Comparison of ENCODE assay signal across 1 cellular context in the genomic region with DNA sequence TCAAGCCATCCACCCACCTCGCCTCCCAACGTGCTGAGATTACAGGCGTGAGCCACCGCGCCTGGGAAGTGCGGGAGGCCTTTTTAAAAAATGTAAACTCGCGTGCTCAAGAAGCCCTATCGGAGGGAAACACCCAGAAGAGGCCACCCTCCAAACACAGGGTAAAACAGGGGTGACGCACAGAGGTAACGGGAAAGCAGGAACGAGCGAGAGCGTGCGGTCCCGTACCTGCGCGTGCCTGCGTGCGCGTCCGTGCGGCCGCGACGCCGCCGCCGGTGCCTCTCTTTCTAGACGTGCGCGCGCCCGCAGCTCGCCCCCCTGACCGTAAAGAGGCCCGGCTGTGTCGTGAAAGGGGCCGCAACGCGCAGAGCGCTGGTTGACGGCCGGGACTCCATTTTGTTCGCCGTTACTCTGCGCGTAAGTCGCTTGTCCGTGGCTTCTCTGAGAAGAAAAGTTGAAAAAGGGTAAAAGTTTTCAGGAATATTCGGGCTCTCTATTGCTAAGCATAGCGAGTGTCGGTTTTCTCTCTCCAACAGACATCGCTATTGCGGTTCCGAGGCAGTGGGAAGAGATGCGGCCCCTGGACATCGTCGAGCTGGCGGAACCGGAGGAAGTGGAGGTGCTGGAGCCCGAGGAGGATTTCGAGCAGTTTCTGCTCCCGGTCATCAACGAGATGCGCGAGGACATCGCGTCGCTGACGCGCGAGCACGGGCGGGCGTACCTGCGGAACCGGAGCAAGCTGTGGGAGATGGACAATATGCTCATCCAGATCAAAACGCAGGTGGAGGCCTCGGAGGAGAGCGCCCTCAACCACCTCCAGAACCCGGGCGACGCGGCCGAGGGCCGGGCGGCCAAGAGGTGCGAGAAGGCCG.
A peak's percentile ranks its signal among the peaks of the same experiment; 100 is the strongest.
TF ChIP-seq lines count a peak whose summit lies in the region.

A gene (plus strand): TSS at position 394 of the 872 bp plus-strand sequence. CDS start 178 bp downstream, at position 572.

TF ChIP-seq in HepG2, 621 proteins besides CTCF, POLR2A, EP300 and RAD21 (continued from another document and continues in another):
- TF ChIP-seq, protein P1, sequence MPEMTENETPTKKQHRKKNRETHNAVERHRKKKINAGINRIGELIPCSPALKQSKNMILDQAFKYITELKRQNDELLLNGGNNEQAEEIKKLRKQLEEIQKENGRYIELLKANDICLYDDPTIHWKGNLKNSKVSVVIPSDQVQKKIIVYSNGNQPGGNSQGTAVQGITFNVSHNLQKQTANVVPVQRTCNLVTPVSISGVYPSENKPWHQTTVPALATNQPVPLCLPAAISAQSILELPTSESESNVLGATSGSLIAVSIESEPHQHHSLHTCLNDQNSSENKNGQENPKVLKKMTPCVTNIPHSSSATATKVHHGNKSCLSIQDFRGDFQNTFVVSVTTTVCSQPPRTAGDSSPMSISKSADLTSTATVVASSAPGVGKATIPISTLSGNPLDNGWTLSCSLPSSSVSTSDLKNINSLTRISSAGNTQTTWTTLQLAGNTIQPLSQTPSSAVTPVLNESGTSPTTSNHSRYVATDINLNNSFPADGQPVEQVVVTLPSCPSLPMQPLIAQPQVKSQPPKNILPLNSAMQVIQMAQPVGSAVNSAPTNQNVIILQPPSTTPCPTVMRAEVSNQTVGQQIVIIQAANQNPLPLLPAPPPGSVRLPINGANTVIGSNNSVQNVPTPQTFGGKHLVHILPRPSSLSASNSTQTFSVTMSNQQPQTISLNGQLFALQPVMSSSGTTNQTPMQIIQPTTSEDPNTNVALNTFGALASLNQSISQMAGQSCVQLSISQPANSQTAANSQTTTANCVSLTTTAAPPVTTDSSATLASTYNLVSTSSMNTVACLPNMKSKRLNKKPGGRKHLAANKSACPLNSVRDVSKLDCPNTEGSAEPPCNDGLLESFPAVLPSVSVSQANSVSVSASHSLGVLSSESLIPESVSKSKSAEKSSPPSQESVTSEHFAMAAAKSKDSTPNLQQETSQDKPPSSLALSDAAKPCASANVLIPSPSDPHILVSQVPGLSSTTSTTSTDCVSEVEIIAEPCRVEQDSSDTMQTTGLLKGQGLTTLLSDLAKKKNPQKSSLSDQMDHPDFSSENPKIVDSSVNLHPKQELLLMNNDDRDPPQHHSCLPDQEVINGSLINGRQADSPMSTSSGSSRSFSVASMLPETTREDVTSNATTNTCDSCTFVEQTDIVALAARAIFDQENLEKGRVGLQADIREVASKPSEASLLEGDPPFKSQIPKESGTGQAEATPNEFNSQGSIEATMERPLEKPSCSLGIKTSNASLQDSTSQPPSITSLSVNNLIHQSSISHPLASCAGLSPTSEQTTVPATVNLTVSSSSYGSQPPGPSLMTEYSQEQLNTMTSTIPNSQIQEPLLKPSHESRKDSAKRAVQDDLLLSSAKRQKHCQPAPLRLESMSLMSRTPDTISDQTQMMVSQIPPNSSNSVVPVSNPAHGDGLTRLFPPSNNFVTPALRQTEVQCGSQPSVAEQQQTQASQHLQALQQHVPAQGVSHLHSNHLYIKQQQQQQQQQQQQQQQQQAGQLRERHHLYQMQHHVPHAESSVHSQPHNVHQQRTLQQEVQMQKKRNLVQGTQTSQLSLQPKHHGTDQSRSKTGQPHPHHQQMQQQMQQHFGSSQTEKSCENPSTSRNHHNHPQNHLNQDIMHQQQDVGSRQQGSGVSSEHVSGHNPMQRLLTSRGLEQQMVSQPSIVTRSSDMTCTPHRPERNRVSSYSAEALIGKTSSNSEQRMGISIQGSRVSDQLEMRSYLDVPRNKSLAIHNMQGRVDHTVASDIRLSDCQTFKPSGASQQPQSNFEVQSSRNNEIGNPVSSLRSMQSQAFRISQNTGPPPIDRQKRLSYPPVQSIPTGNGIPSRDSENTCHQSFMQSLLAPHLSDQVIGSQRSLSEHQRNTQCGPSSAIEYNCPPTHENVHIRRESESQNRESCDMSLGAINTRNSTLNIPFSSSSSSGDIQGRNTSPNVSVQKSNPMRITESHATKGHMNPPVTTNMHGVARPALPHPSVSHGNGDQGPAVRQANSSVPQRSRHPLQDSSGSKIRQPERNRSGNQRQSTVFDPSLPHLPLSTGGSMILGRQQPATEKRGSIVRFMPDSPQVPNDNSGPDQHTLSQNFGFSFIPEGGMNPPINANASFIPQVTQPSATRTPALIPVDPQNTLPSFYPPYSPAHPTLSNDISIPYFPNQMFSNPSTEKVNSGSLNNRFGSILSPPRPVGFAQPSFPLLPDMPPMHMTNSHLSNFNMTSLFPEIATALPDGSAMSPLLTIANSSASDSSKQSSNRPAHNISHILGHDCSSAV (CRISPR knock-in tag; IDR thresholded peaks at IDR 0.05; ENCODE audit: borderline replicate concordance), result no peak
- TF ChIP-seq, protein P2, sequence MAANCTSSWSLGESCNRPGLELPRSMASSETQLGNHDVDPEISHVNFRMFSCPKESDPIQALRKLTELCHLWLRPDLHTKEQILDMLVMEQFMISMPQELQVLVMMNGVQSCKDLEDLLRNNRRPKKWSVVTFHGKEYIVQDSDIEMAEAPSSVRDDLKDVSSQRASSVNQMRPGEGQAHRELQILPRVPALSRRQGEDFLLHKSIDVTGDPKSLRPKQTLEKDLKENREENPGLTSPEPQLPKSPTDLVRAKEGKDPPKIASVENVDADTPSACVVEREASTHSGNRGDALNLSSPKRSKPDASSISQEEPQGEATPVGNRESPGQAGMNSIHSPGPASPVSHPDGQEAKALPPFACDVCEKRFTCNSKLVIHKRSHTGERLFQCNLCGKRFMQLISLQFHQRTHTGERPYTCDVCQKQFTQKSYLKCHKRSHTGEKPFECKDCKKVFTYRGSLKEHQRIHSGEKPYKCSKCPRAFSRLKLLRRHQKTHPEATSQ (CRISPR knock-in tag; IDR thresholded peaks at IDR 0.05; ENCODE audit: borderline replicate concordance), result peak; percentile 76; the same call in 1 of the 2 replicates
- TF ChIP-seq ZNF124 (CRISPR knock-in tag; IDR thresholded peaks at IDR 0.05) (peak; percentile 56; the same call in 1 of the 2 replicates), CBX1 (IDR thresholded peaks at IDR 0.05; ENCODE audit: low read depth) (no peak), ZNF879 (CRISPR knock-in tag; IDR thresholded peaks at IDR 0.05) (no peak), FOXO1 (CRISPR knock-in tag; IDR thresholded peaks at IDR 0.05) (no peak), NCOA1 (CRISPR knock-in tag; IDR thresholded peaks at IDR 0.05) (peak; percentile 67), HOXA5 (CRISPR knock-in tag; IDR thresholded peaks at IDR 0.05) (peak; percentile 67; the same call in 1 of the 2 replicates), RNF2 (conservative IDR thresholded peaks at IDR 0.05; ENCODE audit: low read depth) (peak; percentile 90; the same call in 1 of the 2 replicates), MTA3 (CRISPR knock-in tag; IDR thresholded peaks at IDR 0.05) (no peak), JUND (CRISPR knock-in tag; IDR thresholded peaks at IDR 0.05) (no peak), WIZ (CRISPR knock-in tag; IDR thresholded peaks at IDR 0.05) (0 out of 2 replicates have a peak, but pooled peaks have one; percentile 48)
- TF ChIP-seq, protein P3, sequence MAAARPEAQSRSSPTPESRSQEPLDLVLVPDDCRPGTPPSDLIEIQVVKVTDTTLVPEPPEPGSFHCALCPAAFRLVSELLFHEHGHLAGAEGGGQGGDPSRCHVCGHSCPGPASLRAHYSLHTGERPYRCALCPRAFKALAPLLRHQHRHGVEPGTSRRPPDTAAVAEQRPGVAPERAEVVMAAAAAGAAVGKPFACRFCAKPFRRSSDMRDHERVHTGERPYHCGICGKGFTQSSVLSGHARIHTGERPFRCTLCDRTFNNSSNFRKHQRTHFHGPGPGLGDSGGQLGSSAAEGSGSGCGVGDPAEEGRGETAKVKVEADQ (CRISPR knock-in tag; IDR thresholded peaks at IDR 0.05; ENCODE audit: borderline replicate concordance), result no peak
- TF ChIP-seq, protein P4, sequence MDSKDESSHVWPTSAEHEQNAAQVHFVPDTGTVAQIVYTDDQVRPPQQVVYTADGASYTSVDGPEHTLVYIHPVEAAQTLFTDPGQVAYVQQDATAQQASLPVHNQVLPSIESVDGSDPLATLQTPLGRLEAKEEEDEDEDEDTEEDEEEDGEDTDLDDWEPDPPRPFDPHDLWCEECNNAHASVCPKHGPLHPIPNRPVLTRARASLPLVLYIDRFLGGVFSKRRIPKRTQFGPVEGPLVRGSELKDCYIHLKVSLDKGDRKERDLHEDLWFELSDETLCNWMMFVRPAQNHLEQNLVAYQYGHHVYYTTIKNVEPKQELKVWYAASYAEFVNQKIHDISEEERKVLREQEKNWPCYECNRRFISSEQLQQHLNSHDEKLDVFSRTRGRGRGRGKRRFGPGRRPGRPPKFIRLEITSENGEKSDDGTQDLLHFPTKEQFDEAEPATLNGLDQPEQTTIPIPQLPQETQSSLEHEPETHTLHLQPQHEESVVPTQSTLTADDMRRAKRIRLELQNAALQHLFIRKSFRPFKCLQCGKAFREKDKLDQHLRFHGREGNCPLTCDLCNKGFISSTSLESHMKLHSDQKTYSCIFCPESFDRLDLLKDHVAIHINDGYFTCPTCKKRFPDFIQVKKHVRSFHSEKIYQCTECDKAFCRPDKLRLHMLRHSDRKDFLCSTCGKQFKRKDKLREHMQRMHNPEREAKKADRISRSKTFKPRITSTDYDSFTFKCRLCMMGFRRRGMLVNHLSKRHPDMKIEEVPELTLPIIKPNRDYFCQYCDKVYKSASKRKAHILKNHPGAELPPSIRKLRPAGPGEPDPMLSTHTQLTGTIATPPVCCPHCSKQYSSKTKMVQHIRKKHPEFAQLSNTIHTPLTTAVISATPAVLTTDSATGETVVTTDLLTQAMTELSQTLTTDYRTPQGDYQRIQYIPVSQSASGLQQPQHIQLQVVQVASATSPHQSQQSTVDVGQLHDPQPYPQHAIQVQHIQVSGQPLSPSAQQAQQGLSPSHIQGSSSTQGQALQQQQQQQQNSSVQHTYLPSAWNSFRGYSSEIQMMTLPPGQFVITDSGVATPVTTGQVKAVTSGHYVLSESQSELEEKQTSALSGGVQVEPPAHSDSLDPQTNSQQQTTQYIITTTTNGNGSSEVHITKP (CRISPR knock-in tag; IDR thresholded peaks at IDR 0.05; ENCODE audit: low read depth), result peak; percentile 45; the same call in 1 of the 2 replicates
- TF ChIP-seq, protein P5, sequence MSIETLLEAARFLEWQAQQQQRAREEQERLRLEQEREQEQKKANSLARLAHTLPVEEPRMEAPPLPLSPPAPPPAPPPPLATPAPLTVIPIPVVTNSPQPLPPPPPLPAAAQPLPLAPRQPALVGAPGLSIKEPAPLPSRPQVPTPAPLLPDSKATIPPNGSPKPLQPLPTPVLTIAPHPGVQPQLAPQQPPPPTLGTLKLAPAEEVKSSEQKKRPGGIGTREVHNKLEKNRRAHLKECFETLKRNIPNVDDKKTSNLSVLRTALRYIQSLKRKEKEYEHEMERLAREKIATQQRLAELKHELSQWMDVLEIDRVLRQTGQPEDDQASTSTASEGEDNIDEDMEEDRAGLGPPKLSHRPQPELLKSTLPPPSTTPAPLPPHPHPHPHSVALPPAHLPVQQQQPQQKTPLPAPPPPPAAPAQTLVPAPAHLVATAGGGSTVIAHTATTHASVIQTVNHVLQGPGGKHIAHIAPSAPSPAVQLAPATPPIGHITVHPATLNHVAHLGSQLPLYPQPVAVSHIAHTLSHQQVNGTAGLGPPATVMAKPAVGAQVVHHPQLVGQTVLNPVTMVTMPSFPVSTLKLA (IDR thresholded peaks at IDR 0.05), result 0 out of 2 replicates have a peak, but pooled peaks have one; percentile 19
- TF ChIP-seq, protein P6, sequence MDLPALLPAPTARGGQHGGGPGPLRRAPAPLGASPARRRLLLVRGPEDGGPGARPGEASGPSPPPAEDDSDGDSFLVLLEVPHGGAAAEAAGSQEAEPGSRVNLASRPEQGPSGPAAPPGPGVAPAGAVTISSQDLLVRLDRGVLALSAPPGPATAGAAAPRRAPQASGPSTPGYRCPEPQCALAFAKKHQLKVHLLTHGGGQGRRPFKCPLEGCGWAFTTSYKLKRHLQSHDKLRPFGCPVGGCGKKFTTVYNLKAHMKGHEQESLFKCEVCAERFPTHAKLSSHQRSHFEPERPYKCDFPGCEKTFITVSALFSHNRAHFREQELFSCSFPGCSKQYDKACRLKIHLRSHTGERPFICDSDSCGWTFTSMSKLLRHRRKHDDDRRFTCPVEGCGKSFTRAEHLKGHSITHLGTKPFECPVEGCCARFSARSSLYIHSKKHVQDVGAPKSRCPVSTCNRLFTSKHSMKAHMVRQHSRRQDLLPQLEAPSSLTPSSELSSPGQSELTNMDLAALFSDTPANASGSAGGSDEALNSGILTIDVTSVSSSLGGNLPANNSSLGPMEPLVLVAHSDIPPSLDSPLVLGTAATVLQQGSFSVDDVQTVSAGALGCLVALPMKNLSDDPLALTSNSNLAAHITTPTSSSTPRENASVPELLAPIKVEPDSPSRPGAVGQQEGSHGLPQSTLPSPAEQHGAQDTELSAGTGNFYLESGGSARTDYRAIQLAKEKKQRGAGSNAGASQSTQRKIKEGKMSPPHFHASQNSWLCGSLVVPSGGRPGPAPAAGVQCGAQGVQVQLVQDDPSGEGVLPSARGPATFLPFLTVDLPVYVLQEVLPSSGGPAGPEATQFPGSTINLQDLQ (CRISPR knock-in tag; IDR thresholded peaks at IDR 0.05), result peak; percentile 67; the same call in 1 of the 2 replicates
- TF ChIP-seq, protein P7, sequence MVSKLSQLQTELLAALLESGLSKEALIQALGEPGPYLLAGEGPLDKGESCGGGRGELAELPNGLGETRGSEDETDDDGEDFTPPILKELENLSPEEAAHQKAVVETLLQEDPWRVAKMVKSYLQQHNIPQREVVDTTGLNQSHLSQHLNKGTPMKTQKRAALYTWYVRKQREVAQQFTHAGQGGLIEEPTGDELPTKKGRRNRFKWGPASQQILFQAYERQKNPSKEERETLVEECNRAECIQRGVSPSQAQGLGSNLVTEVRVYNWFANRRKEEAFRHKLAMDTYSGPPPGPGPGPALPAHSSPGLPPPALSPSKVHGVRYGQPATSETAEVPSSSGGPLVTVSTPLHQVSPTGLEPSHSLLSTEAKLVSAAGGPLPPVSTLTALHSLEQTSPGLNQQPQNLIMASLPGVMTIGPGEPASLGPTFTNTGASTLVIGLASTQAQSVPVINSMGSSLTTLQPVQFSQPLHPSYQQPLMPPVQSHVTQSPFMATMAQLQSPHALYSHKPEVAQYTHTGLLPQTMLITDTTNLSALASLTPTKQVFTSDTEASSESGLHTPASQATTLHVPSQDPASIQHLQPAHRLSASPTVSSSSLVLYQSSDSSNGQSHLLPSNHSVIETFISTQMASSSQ (IDR thresholded peaks at IDR 0.05; ENCODE audit: low read depth), result no peak
- TF ChIP-seq, protein P7 (CRISPR knock-in tag; IDR thresholded peaks at IDR 0.05; ENCODE audit: borderline replicate concordance), result 0 out of 2 replicates have a peak, but pooled peaks have one; percentile 76
